In the genomic region with DNA sequence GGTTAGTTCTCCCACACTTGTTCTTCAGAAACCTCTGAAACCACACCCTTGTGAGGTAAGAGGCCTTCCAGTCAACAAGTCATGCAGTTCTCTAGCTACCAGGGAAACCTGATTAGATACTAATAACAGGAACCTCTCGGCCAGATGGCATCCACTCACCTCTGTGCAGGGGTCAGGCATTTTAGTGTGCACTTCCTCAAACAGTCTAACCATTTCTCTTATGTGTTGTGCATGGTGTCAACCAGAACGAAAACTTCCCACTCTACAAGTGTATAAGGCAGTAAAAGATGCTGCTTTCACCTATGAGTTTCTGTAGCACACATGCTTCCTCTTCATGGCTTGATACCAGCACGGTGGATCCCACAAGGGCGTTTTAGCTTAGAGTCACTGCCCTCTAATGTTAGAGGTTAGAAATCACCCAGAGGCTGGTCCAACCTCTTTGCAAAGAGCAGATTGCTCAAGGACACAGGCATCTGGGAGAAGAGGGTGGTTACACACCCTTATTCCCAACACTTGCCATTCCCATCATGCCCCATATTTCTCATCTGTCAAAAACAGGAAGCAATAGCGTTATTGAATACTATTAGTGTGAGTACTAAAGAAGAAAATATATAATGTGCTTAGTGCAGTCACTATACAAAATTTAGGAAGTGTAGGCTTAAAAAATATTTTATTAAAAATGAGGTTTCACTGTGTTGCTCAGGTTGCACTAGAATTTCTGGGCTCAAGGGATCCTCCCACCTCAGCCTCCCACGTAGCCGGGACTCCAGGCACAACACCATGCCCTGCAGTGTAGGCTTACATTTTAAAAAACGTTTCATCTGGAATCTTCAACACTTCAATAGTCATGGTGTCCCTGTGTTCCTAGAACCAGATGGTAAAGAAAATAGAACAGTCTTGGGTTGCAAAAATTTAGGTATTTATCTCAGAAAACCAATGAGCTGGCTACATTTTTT, we compare ENCODE assay signal across 1 cellular context.
A peak's percentile ranks its signal among the peaks of the same experiment; 100 is the strongest.
TF ChIP-seq lines count a peak whose summit lies in the region.

No MANE protein-coding gene starts in this region.

TF ChIP-seq in HepG2, 621 proteins besides CTCF, POLR2A, EP300 and RAD21 (continued from another document):
- TF ChIP-seq, protein P1, sequence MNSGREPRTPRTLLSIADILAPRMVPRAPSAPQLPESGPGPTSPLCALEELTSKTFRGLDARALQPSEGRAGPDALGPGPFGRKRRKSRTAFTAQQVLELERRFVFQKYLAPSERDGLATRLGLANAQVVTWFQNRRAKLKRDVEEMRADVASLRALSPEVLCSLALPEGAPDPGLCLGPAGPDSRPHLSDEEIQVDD (CRISPR knock-in tag; IDR thresholded peaks at IDR 0.05; ENCODE audit: borderline replicate concordance) = no peak
- TF ChIP-seq RFXAP (CRISPR knock-in tag; IDR thresholded peaks at IDR 0.05; ENCODE audit: borderline replicate concordance) = 0 out of 2 replicates have a peak, but pooled peaks have one; percentile 16
- TF ChIP-seq, protein P2, sequence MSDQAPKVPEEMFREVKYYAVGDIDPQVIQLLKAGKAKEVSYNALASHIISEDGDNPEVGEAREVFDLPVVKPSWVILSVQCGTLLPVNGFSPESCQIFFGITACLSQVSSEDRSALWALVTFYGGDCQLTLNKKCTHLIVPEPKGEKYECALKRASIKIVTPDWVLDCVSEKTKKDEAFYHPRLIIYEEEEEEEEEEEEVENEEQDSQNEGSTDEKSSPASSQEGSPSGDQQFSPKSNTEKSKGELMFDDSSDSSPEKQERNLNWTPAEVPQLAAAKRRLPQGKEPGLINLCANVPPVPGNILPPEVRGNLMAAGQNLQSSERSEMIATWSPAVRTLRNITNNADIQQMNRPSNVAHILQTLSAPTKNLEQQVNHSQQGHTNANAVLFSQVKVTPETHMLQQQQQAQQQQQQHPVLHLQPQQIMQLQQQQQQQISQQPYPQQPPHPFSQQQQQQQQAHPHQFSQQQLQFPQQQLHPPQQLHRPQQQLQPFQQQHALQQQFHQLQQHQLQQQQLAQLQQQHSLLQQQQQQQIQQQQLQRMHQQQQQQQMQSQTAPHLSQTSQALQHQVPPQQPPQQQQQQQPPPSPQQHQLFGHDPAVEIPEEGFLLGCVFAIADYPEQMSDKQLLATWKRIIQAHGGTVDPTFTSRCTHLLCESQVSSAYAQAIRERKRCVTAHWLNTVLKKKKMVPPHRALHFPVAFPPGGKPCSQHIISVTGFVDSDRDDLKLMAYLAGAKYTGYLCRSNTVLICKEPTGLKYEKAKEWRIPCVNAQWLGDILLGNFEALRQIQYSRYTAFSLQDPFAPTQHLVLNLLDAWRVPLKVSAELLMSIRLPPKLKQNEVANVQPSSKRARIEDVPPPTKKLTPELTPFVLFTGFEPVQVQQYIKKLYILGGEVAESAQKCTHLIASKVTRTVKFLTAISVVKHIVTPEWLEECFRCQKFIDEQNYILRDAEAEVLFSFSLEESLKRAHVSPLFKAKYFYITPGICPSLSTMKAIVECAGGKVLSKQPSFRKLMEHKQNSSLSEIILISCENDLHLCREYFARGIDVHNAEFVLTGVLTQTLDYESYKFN (CRISPR knock-in tag; conservative IDR thresholded peaks at IDR 0.05) = 0 out of 2 replicates have a peak, but pooled peaks have one; percentile 50
- no peak for TF ChIP-seq MIER2 (CRISPR knock-in tag; IDR thresholded peaks at IDR 0.05)
- 0 out of 2 replicates have a peak, but pooled peaks have one; percentile 34 for TF ChIP-seq MED1 (CRISPR knock-in tag; IDR thresholded peaks at IDR 0.05)
- TF ChIP-seq TBX2 (CRISPR knock-in tag; IDR thresholded peaks at IDR 0.05; ENCODE audit: borderline replicate concordance) = peak; percentile 71
- TF ChIP-seq ZSCAN31 (CRISPR knock-in tag; IDR thresholded peaks at IDR 0.05; ENCODE audit: low read depth) = peak; percentile 57; the same call in 1 of the 2 replicates
- peak; percentile 35; the same call in 1 of the 2 replicates for TF ChIP-seq GATAD2A (CRISPR knock-in tag; IDR thresholded peaks at IDR 0.05)
- TF ChIP-seq NR2F6 (IDR thresholded peaks at IDR 0.05) = peak; percentile 16; the same call in 1 of the 2 replicates
- no peak for TF ChIP-seq NR2F6 (CRISPR knock-in tag; IDR thresholded peaks at IDR 0.05)
- TF ChIP-seq, protein P3, sequence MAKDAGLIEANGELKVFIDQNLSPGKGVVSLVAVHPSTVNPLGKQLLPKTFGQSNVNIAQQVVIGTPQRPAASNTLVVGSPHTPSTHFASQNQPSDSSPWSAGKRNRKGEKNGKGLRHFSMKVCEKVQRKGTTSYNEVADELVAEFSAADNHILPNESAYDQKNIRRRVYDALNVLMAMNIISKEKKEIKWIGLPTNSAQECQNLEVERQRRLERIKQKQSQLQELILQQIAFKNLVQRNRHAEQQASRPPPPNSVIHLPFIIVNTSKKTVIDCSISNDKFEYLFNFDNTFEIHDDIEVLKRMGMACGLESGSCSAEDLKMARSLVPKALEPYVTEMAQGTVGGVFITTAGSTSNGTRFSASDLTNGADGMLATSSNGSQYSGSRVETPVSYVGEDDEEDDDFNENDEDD (CRISPR knock-in tag; IDR thresholded peaks at IDR 0.05; ENCODE audit: borderline replicate concordance) = no peak
- TF ChIP-seq ZNF556 (CRISPR knock-in tag; IDR thresholded peaks at IDR 0.05; ENCODE audit: borderline replicate concordance) = 0 out of 2 replicates have a peak, but pooled peaks have one; percentile 44
- TF ChIP-seq FOSL2 (CRISPR knock-in tag; IDR thresholded peaks at IDR 0.05) = peak; percentile 52; the same call in 1 of the 2 replicates
- TF ChIP-seq NFE2L2 (IDR thresholded peaks at IDR 0.05; ENCODE audit: low read length) = peak; percentile 55; the same call in 1 of the 2 replicates
- TF ChIP-seq, protein P4, sequence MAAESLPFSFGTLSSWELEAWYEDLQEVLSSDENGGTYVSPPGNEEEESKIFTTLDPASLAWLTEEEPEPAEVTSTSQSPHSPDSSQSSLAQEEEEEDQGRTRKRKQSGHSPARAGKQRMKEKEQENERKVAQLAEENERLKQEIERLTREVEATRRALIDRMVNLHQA (CRISPR knock-in tag; IDR thresholded peaks at IDR 0.05) = no peak
- peak; percentile 82; the same call in 1 of the 2 replicates for TF ChIP-seq HNRNPUL1 (IDR thresholded peaks at IDR 0.05; ENCODE audit: low read depth, low read length)
- TF ChIP-seq SRSF9 (IDR thresholded peaks at IDR 0.05; ENCODE audit: borderline replicate concordance, insufficient read depth, low read depth, low read length, poor library complexity, severe bottlenecking) = no peak
- TF ChIP-seq, protein P5, sequence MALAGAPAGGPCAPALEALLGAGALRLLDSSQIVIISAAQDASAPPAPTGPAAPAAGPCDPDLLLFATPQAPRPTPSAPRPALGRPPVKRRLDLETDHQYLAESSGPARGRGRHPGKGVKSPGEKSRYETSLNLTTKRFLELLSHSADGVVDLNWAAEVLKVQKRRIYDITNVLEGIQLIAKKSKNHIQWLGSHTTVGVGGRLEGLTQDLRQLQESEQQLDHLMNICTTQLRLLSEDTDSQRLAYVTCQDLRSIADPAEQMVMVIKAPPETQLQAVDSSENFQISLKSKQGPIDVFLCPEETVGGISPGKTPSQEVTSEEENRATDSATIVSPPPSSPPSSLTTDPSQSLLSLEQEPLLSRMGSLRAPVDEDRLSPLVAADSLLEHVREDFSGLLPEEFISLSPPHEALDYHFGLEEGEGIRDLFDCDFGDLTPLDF (CRISPR knock-in tag; IDR thresholded peaks at IDR 0.05) = peak; percentile 29; the same call in 1 of the 2 replicates
- no peak for TF ChIP-seq CBX5 (CRISPR knock-in tag; IDR thresholded peaks at IDR 0.05; ENCODE audit: borderline replicate concordance)
- no peak for TF ChIP-seq MXI1 (IDR thresholded peaks at IDR 0.05; ENCODE audit: borderline replicate concordance, low read depth, low read length)
- TF ChIP-seq CEBPB (IDR thresholded peaks at IDR 0.05; ENCODE audit: borderline replicate concordance, low read depth, low read length) = peak; percentile 43; the same call in 1 of the 2 replicates
- TF ChIP-seq CEBPG (CRISPR knock-in tag; IDR thresholded peaks at IDR 0.05) = peak; percentile 59
- TF ChIP-seq GATA4 (IDR thresholded peaks at IDR 0.05; ENCODE audit: borderline replicate concordance, low read depth) = no peak
- TF ChIP-seq KDM5A (IDR thresholded peaks at IDR 0.05; ENCODE audit: borderline replicate concordance, low read length) = peak; percentile 9; the same call in 1 of the 2 replicates
- TF ChIP-seq, protein P6, sequence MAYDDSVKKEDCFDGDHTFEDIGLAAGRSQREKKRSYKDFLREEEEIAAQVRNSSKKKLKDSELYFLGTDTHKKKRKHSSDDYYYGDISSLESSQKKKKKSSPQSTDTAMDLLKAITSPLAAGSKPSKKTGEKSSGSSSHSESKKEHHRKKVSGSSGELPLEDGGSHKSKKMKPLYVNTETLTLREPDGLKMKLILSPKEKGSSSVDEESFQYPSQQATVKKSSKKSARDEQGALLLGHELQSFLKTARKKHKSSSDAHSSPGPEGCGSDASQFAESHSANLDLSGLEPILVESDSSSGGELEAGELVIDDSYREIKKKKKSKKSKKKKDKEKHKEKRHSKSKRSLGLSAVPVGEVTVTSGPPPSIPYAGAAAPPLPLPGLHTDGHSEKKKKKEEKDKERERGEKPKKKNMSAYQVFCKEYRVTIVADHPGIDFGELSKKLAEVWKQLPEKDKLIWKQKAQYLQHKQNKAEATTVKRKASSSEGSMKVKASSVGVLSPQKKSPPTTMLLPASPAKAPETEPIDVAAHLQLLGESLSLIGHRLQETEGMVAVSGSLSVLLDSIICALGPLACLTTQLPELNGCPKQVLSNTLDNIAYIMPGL (CRISPR knock-in tag; IDR thresholded peaks at IDR 0.05; ENCODE audit: borderline replicate concordance in 1 of 2, low read depth in 1 of 2) = 0 out of 4 replicates have a peak, but pooled peaks have one; percentile 8 to 43
- TF ChIP-seq, protein P7, sequence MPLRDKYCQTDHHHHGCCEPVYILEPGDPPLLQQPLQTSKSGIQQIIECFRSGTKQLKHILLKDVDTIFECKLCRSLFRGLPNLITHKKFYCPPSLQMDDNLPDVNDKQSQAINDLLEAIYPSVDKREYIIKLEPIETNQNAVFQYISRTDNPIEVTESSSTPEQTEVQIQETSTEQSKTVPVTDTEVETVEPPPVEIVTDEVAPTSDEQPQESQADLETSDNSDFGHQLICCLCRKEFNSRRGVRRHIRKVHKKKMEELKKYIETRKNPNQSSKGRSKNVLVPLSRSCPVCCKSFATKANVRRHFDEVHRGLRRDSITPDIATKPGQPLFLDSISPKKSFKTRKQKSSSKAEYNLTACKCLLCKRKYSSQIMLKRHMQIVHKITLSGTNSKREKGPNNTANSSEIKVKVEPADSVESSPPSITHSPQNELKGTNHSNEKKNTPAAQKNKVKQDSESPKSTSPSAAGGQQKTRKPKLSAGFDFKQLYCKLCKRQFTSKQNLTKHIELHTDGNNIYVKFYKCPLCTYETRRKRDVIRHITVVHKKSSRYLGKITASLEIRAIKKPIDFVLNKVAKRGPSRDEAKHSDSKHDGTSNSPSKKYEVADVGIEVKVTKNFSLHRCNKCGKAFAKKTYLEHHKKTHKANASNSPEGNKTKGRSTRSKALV (CRISPR knock-in tag; IDR thresholded peaks at IDR 0.05) = peak; percentile 36; the same call in 1 of the 2 replicates
TF ChIP-seq in HepG2: peak in this region for 41.
